11 cellular contexts compared by ENCODE assay signal in genomic region chr10:132508497-132509443, GRCh38. TPM values are rescaled to one million over a fixed set of nuclear protein-coding genes. Genes with fewer than 3 reads are reported as not detected.
DNase-seq lines count a peak whose midpoint lies in the region; TF ChIP-seq lines count a peak whose summit lies in the region.
"Had no signal": no experiment of that assay in that cellular context is flagged by ENCODE, and none has a peak within 500 bp of the region (broad histone marks: within the 10 kb centered on the region; RNA-seq: fewer than 3 reads in every experiment).

No MANE protein-coding gene starts in this region.

- H3K36me3 ChIP-seq in adrenal gland (replicated peaks in 1 of 2) (no peaks in the 10 kb centered on the region), right atrium auricular region (no peaks in the 10 kb centered on the region), rectal smooth muscle tissue (ENCODE audit: control insufficient read depth, insufficient read depth, low read length) (no peaks in the 10 kb centered on the region)
- H3K36me3 ChIP-seq: SJSA1 had no signal

- peaks cover 0 to 12% of the 10 kb centered on the region in 2 donors for H3K4me1 ChIP-seq in adrenal gland (replicated peaks in 1 of 2)
- H3K4me1 ChIP-seq in right atrium auricular region = peaks cover 0 to 37% of the 10 kb centered on the region in 2 donors
- peaks cover 7% of the 10 kb centered on the region for H3K4me1 ChIP-seq in rectal smooth muscle tissue (ENCODE audit: control insufficient read depth, insufficient read depth, low read length)
- H3K4me1 ChIP-seq: SJSA1 had no signal

- WGBS in adrenal gland, 4 donors = 78 to 81% (median 79%) methylated on average over 13 to 19 of the region's 19 CpGs

- intact Hi-C loops in adrenal gland (cut with DNase I) = no loop called here

- H3K9me3 ChIP-seq in adrenal gland (replicated peaks in 1 of 3) (no peaks in the 10 kb centered on the region), right atrium auricular region (no peaks in the 10 kb centered on the region)
- H3K9me3 ChIP-seq: SJSA1 had no signal

- DNase-seq in AG10803 (ENCODE audit: low read depth) (peak; percentile 45), adrenal gland (peak; percentile 41 to 88 (median 74)), right atrium auricular region (ENCODE audit: low spot score) (no peak), NK-92 (lab: John Stamatoyannopoulos, UW; ENCODE audit: unreplicated experiment) (no peak), AG20443 (ENCODE audit: low spot score) (no peak), foreskin melanocyte (no peak), NCI-H2029 treated with DMSO at 0.1 percent for 48 hours (lab: John Stamatoyannopoulos, UW) (no peak)
- DNase-seq: activated naive CD4-positive, alpha-beta T cell; NCI-H524 had no signal

- no peak overlapping the region for H3K9ac ChIP-seq in rectal smooth muscle tissue (ENCODE audit: low read length)

- H3K27ac ChIP-seq in adrenal gland = peak overlapping the region in 2 of 5 donors; percentile 65 to 66
- peak overlapping the region; percentile 69 to 75 for H3K27ac ChIP-seq in right atrium auricular region
- peak overlapping the region; percentile 61 for H3K27ac ChIP-seq in rectal smooth muscle tissue (ENCODE audit: low read depth, low read length)
- H3K27ac ChIP-seq: SJSA1 had no signal

- TF ChIP-seq POLR2A in adrenal gland (IDR thresholded peaks at IDR 0.05) = no peak

- peak; percentile 29 for TF ChIP-seq CTCF in AG10803 (conservative IDR thresholded peaks at IDR 0.05; ENCODE audit: low read length)
- TF ChIP-seq CTCF in adrenal gland (IDR thresholded peaks at IDR 0.05) = peak in 4 of 6 experiments; percentile 23 to 58 (median 40)
- peak in 1 of 2 donors; percentile 64 for TF ChIP-seq CTCF in right atrium auricular region (IDR thresholded peaks at IDR 0.05)

- no peak overlapping the region for H3K4me3 ChIP-seq in AG10803 (ENCODE audit: low read length)
- no peak overlapping the region for H3K4me3 ChIP-seq in adrenal gland
- no peak overlapping the region for H3K4me3 ChIP-seq in right atrium auricular region
- H3K4me3 ChIP-seq in rectal smooth muscle tissue (ENCODE audit: low read length) = no peak overlapping the region
- H3K4me3 ChIP-seq: SJSA1 had no signal

- H3K27me3 ChIP-seq in adrenal gland = no peaks in the 10 kb centered on the region
- H3K27me3 ChIP-seq in right atrium auricular region = no peaks in the 10 kb centered on the region
- no peaks in the 10 kb centered on the region for H3K27me3 ChIP-seq in rectal smooth muscle tissue (ENCODE audit: control insufficient read depth, insufficient read depth, low read length)
- H3K27me3 ChIP-seq: SJSA1 had no signal

RNA-seq across cellular contexts. Expression of gene INPP5A, which starts 28.8 kb away (rescaled TPM):
- 10 to 100 TPM; 25.9 to 62.9 (median 42.6) TPM for total RNA-seq in adrenal gland
- polyA plus RNA-seq in adrenal gland = 10 to 100 TPM; 13.5 to 15.3 (median 14.1) TPM
- 100 to 1,000 TPM; 116 to 143 TPM for total RNA-seq in right atrium auricular region

Comparison
In these comparisons a context has a peak if more than half of its experiments do, and no peak if none do; other contexts are left out.
1. DNase-seq: peak in AG10803 (single experiment) and adrenal gland (7 of 7); none in right atrium auricular region (single experiment), NK-92 (single experiment), AG20443 (single experiment), foreskin melanocyte (single experiment) and NCI-H2029 treated with DMSO at 0.1 percent for 48 hours (single experiment).